In the genomic region with DNA sequence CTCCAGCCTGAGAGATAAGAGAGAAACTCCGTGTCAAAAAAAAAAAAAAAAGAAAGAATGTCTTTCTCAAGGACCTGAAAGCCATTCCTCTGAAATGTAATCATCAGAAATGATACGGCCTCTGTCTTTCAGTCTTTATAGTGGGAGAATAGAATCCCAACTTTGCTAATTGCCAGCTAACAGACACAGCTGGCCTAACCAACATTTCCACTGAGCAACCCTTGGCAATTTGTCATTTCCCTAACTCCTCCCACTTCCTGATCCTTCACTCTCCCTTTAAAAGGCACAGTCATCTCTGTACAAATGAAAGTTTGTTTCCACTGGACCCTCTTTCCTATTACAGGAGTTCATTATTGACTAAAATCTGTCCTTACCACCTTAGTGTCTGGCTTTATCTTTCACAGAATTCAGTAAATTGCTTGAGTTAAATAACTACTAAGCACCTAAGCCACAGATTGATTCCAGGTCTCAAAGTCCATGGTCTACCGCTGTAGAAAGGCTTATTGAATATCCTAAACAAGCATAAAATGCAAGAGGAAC, we compare ENCODE assay signal across 10 cellular contexts. TPM values are rescaled to one million over a fixed set of nuclear protein-coding genes. Genes with fewer than 3 reads are reported as not detected.
A peak's percentile ranks its signal among the peaks of the same experiment; 100 is the strongest.
DNase-seq lines count a peak whose midpoint lies in the region; ATAC-seq and TF ChIP-seq lines count a peak whose summit lies in the region.
"Had no signal": no experiment of that assay in that cellular context is flagged by ENCODE, and none has a peak within 500 bp of the region (broad histone marks: within the 10 kb centered on the region; RNA-seq: fewer than 3 reads in every experiment).

No MANE protein-coding gene starts in this region.

- no peaks in the 10 kb centered on the region for H3K27me3 ChIP-seq in tibial artery

- no peaks in the 10 kb centered on the region for H3K79me2 ChIP-seq in OCI-LY7 (ENCODE audit: insufficient read depth, low read depth, low read length)

- peak; percentile 29 for ATAC-seq in stimulated activated effector memory CD8-positive, alpha-beta T cell treated with anti-CD3 and anti-CD28 coated beads, Interleukin-12 subunit alpha, Interleukin-12 subunit beta, amount 100 ng/mL, for 72 hours
- no peak for ATAC-seq in HG03439 (IDR thresholded peaks at IDR 0.05; ENCODE audit: unreplicated experiment)

- peak overlapping the region; percentile 45; the same call in 1 of the 2 replicates for H2AFZ ChIP-seq in OCI-LY7 (ENCODE audit: low read length)

- peak overlapping the region; percentile 73 for H3K27ac Mint-ChIP-seq in activated T-cell treated with anti-CD3 and anti-CD28 coated beads, Interleukin-2, amount 50 U/mL, for 24 hours
- no peak overlapping the region for H3K27ac Mint-ChIP-seq in stimulated activated effector memory CD8-positive, alpha-beta T cell treated with anti-CD3 and anti-CD28 coated beads, Interleukin-12 subunit alpha, Interleukin-12 subunit beta, amount 100 ng/mL, for 72 hours

- peaks cover 18% of the 10 kb centered on the region for H3K36me3 Mint-ChIP-seq in activated T-cell treated with anti-CD3 and anti-CD28 coated beads, Interleukin-2, amount 50 U/mL, for 24 hours (ENCODE audit: low read depth)
- peaks cover 5% of the 10 kb centered on the region for H3K36me3 Mint-ChIP-seq in stimulated activated effector memory CD8-positive, alpha-beta T cell treated with anti-CD3 and anti-CD28 coated beads, Interleukin-12 subunit alpha, Interleukin-12 subunit beta, amount 100 ng/mL, for 72 hours

- TF ChIP-seq CTCF in OCI-LY7 (conservative IDR thresholded peaks at IDR 0.05; ENCODE audit: low read length) = no peak
- no peak for TF ChIP-seq CTCF in tibial artery (IDR thresholded peaks at IDR 0.05)

- intact Hi-C loops in OCI-LY7 (cut with micrococcal nuclease; ENCODE audit: unreplicated experiment) = no loop called here
- intact Hi-C loops in tibial artery (cut with DNase I; ENCODE audit: low total_unique reads) = loop anchor here (10.0 kb wide), 1 partner anchor 259 kb away; a partner anchor contains a TSS

- H3K9me3 ChIP-seq in OCI-LY7 (ENCODE audit: low read length) = peaks cover 21% of the 10 kb centered on the region
- H3K9me3 ChIP-seq in tibial artery = no peaks in the 10 kb centered on the region

- CTCF ChIA-PET in OCI-LY7 (lab: Charles Lee; ENCODE audit: unreplicated experiment) = no interaction called here

- POLR2A ChIA-PET in OCI-LY7 (lab: Charles Lee) = no interaction called here

- H3K4me3 ChIP-seq in OCI-LY7 (ENCODE audit: low read depth, low read length, poor library complexity, severe bottlenecking) (no peak overlapping the region), tibial artery (no peak overlapping the region)

- H3K36me3 ChIP-seq in OCI-LY7 (ENCODE audit: insufficient read depth, low read length) (peaks cover 5% of the 10 kb centered on the region; the same call in 1 of the 2 replicates), tibial artery (no peaks in the 10 kb centered on the region)

- H3K27me3 Mint-ChIP-seq in activated T-cell treated with anti-CD3 and anti-CD28 coated beads, Interleukin-2, amount 50 U/mL, for 24 hours = no peaks in the 10 kb centered on the region
- H3K27me3 Mint-ChIP-seq: CD4-positive, alpha-beta memory T cell had no signal

- H4K20me1 ChIP-seq in OCI-LY7 (ENCODE audit: insufficient read depth, low read length) = no peaks in the 10 kb centered on the region

- H3K27ac ChIP-seq in OCI-LY7 (ENCODE audit: low read depth, low read length, poor library complexity, severe bottlenecking) = no peak overlapping the region
- H3K27ac ChIP-seq in tibial artery = no peak overlapping the region

- DNase-seq in activated T-cell treated with anti-CD3 and anti-CD28 coated beads, Interleukin-2, amount 50 U/mL, for 24 hours = no peak
- no peak for DNase-seq in activated T-cell treated with anti-CD3 and anti-CD28 coated beads for 4 hours
- no peak for DNase-seq in OCI-LY7 (ENCODE audit: low spot score)
- DNase-seq in dermis microvascular lymphatic vessel endothelial cell (ENCODE audit: low read depth in 2 of 2) = peak; percentile 65 to 69
- DNase-seq in stimulated activated effector memory CD8-positive, alpha-beta T cell treated with anti-CD3 and anti-CD28 coated beads, Interleukin-12 subunit alpha, Interleukin-12 subunit beta, amount 100 ng/mL, for 72 hours (ENCODE audit: low spot score in 2 of 2) = no peak
- no peak for DNase-seq in activated gamma-delta T cell (lab: John Stamatoyannopoulos, UW)
- no peak for DNase-seq in tibial artery
- DNase-seq: aorta; CD4-positive, alpha-beta memory T cell had no signal

- BruUV-seq in OCI-LY7 (replicated peaks; lab: Mats Ljungman, UMichigan) = no TSS peak

- no peak overlapping the region for H3K4me2 ChIP-seq in OCI-LY7 (ENCODE audit: low read length)

- H3K4me1 ChIP-seq in OCI-LY7 (ENCODE audit: insufficient read depth, low read length, poor library complexity, severe bottlenecking) = peaks cover 15% of the 10 kb centered on the region
- peaks cover 0 to 12% (median 11%) of the 10 kb centered on the region in 4 donors for H3K4me1 ChIP-seq in tibial artery

- no peaks in the 10 kb centered on the region for H3K9me2 ChIP-seq in OCI-LY7 (ENCODE audit: insufficient read depth, low read length)

- no peak overlapping the region for H3K4me3 Mint-ChIP-seq in activated T-cell treated with anti-CD3 and anti-CD28 coated beads, Interleukin-2, amount 50 U/mL, for 24 hours
- H3K4me3 Mint-ChIP-seq in stimulated activated effector memory CD8-positive, alpha-beta T cell treated with anti-CD3 and anti-CD28 coated beads, Interleukin-12 subunit alpha, Interleukin-12 subunit beta, amount 100 ng/mL, for 72 hours = no peak overlapping the region
- H3K4me3 Mint-ChIP-seq: CD4-positive, alpha-beta memory T cell had no signal

- H3K9me3 Mint-ChIP-seq in activated T-cell treated with anti-CD3 and anti-CD28 coated beads, Interleukin-2, amount 50 U/mL, for 24 hours = peaks cover 11% of the 10 kb centered on the region
- H3K9me3 Mint-ChIP-seq in stimulated activated effector memory CD8-positive, alpha-beta T cell treated with anti-CD3 and anti-CD28 coated beads, Interleukin-12 subunit alpha, Interleukin-12 subunit beta, amount 100 ng/mL, for 72 hours = peaks cover 3% of the 10 kb centered on the region

- peaks cover 37% of the 10 kb centered on the region for H3K4me1 Mint-ChIP-seq in activated T-cell treated with anti-CD3 and anti-CD28 coated beads, Interleukin-2, amount 50 U/mL, for 24 hours (ENCODE audit: low read depth)
- peaks cover 24% of the 10 kb centered on the region for H3K4me1 Mint-ChIP-seq in stimulated activated effector memory CD8-positive, alpha-beta T cell treated with anti-CD3 and anti-CD28 coated beads, Interleukin-12 subunit alpha, Interleukin-12 subunit beta, amount 100 ng/mL, for 72 hours

RNA-seq across cellular contexts. Expression of a gene that starts 4.3 kb away (rescaled TPM):
- 12.0 TPM in 2 replicates for total RNA-seq in OCI-LY7 (2014; rRNA removed; shearing (Covaris generic))
- not detected in 2 replicates for total RNA-seq in OCI-LY7 (2022)
- 13.4 and 23.3 TPM in 2 replicates for total RNA-seq in dermis microvascular lymphatic vessel endothelial cell

RNA-seq across cellular contexts. Expression of a gene that starts 5.2 kb away (rescaled TPM):
- total RNA-seq in OCI-LY7 (2014; rRNA removed; shearing (Covaris generic)) = 16.1 and 19.1 TPM in 2 replicates
- total RNA-seq in OCI-LY7 (2022) = 28.1 and 31.4 TPM in 2 replicates
- total RNA-seq in dermis microvascular lymphatic vessel endothelial cell = 6.2 and 9.1 TPM in 2 replicates

Comparison
In these comparisons a context has a peak if more than half of its experiments do, and no peak if none do; other contexts are left out.
1. DNase-seq: peak in dermis microvascular lymphatic vessel endothelial cell (2 of 2); none in activated T-cell treated with anti-CD3 and anti-CD28 coated beads, Interleukin-2, amount 50 U/mL, for 24 hours (single experiment), activated T-cell treated with anti-CD3 and anti-CD28 coated beads for 4 hours (single experiment), OCI-LY7 (single experiment), stimulated activated effector memory CD8-positive, alpha-beta T cell treated with anti-CD3 and anti-CD28 coated beads, Interleukin-12 subunit alpha, Interleukin-12 subunit beta, amount 100 ng/mL, for 72 hours (0 of 2), activated gamma-delta T cell (single experiment) and tibial artery (0 of 2).